9 cellular contexts compared by ENCODE assay signal in genomic region chr15:93929375-93930094, GRCh38.
DNase-seq lines count a peak whose midpoint lies in the region; ATAC-seq and TF ChIP-seq lines count a peak whose summit lies in the region.
"Had no signal": no experiment of that assay in that cellular context is flagged by ENCODE, and none has a peak within 500 bp of the region (broad histone marks: within the 10 kb centered on the region; RNA-seq: fewer than 3 reads in every experiment).

No MANE protein-coding gene starts in this region.

- ATAC-seq in upper lobe of left lung (ENCODE audit: low FRiP score in 2 of 2) = peak; percentile 59 to 96

- H3K4me1 ChIP-seq in HUES48 (ENCODE audit: control insufficient read depth, insufficient read depth, low read length) = peaks cover 3% of the 10 kb centered on the region; the same call in 1 of the 2 replicates
- no peaks in the 10 kb centered on the region for H3K4me1 ChIP-seq in upper lobe of left lung

- H3K36me3 ChIP-seq in HUES48 (ENCODE audit: control insufficient read depth, insufficient read depth, low read length) = no peaks in the 10 kb centered on the region
- H3K36me3 ChIP-seq in upper lobe of left lung = no peaks in the 10 kb centered on the region

- H3K27me3 ChIP-seq in HUES48 (ENCODE audit: control insufficient read depth, insufficient read depth, low read length) = no peaks in the 10 kb centered on the region
- no peaks in the 10 kb centered on the region for H3K27me3 ChIP-seq in upper lobe of left lung

- 60 to 70% methylated on average over 7 of the region's 7 CpGs for WGBS in upper lobe of left lung, 2 donors

- no peak for TF ChIP-seq EP300 in upper lobe of left lung (IDR thresholded peaks at IDR 0.05)

- no peak for TF ChIP-seq POLR2A in upper lobe of left lung (IDR thresholded peaks at IDR 0.05)

- H3K4me3 ChIP-seq in HUES48 (ENCODE audit: low read depth, low read length) = no peak overlapping the region
- no peak overlapping the region for H3K4me3 ChIP-seq in choroid plexus epithelial cell (ENCODE audit: low read depth, low read length)
- no peak overlapping the region for H3K4me3 ChIP-seq in upper lobe of left lung

- no peaks in the 10 kb centered on the region for H3K9me3 ChIP-seq in HUES48 (ENCODE audit: control insufficient read depth, insufficient read depth, low read length)
- H3K9me3 ChIP-seq in upper lobe of left lung = no peaks in the 10 kb centered on the region

- DNase-seq in choroid plexus epithelial cell (ENCODE audit: low read depth) = peak; percentile 19
- peak; percentile 43 for DNase-seq in medulla oblongata (ENCODE audit: extremely low spot score)
- no peak for DNase-seq in upper lobe of left lung
- no peak for DNase-seq in SKM-1 treated with dmso at 0.1 percent for 144 hours (lab: John Stamatoyannopoulos, UW; ENCODE audit: unreplicated experiment)
- DNase-seq in posterior cingulate gyrus = no peak
- DNase-seq in NCI-H1417 (lab: John Stamatoyannopoulos, UW) = no peak
- DNase-seq in OCI-M2 (lab: John Stamatoyannopoulos, UW; ENCODE audit: unreplicated experiment) = no peak
- DNase-seq: NCI-H510A treated with DMSO at 0.1 percent for 48 hours had no signal

- intact Hi-C loops in posterior cingulate gyrus (cut with DNase I) = no loop called here

- TF ChIP-seq CTCF in choroid plexus epithelial cell (conservative IDR thresholded peaks at IDR 0.05; ENCODE audit: low read depth, low read length) (no peak), upper lobe of left lung (IDR thresholded peaks at IDR 0.05) (no peak)

- H3K9ac ChIP-seq in HUES48 (ENCODE audit: low read depth, low read length) = no peak overlapping the region

- peak overlapping the region; percentile 38 for H3K27ac ChIP-seq in HUES48 (ENCODE audit: low read depth, low read length)
- no peak overlapping the region for H3K27ac ChIP-seq in upper lobe of left lung

Comparison
In these comparisons a context has a peak if more than half of its experiments do, and no peak if none do; other contexts are left out.
1. DNase-seq: peak in choroid plexus epithelial cell (single experiment) and medulla oblongata (single experiment); none in upper lobe of left lung (0 of 2), SKM-1 treated with dmso at 0.1 percent for 144 hours (single experiment), posterior cingulate gyrus (0 of 10), NCI-H1417 (0 of 3) and OCI-M2 (single experiment).